In the genomic region with DNA sequence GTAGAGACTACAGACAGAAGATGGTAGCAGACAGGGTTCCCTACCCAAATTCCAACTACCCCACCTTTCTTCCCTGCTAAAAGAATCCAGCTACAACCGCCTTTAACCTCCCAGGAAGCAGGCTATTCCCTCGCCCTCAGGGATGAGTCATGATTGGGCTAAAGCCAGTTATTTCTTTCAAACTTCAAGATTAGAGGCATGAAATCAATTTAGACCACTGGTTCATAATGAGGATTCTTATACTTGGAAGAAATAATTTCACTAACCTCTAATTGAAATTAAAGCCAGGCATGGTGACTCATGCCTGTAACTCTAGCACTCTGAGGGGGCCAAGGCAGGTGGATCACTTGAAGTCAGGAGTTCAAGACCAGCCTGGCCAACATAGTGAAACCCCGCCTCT, we compare ENCODE assay signal across 11 cellular contexts. TPM values are rescaled to one million over a fixed set of nuclear protein-coding genes. Genes with fewer than 3 reads are reported as not detected.
A peak's percentile ranks its signal among the peaks of the same experiment; 100 is the strongest.
DNase-seq lines count a peak whose midpoint lies in the region; ATAC-seq, FAIRE-seq and TF ChIP-seq lines count a peak whose summit lies in the region.
"Had no signal": no experiment of that assay in that cellular context is flagged by ENCODE, and none has a peak within 500 bp of the region (broad histone marks: within the 10 kb centered on the region; RNA-seq: fewer than 3 reads in every experiment).

No MANE protein-coding gene starts in this region.

- H3K9me1 ChIP-seq in IMR-90 (ENCODE audit: insufficient read depth, low read length): peaks cover 5% of the 10 kb centered on the region; the same call in 1 of the 2 replicates

- H3K9me3 Mint-ChIP-seq in CD8-positive, alpha-beta T cell: no peaks in the 10 kb centered on the region
- H3K9me3 Mint-ChIP-seq: neural crest cell had no signal

- no peak overlapping the region for H3K23ac ChIP-seq in IMR-90 (ENCODE audit: low read depth, low read length)

- H3K79me1 ChIP-seq in IMR-90 (ENCODE audit: low read depth in 1 of 2, low read length in 2 of 2): peaks cover 4 to 65% of the 10 kb centered on the region in 2 experiments

- no peaks in the 10 kb centered on the region for H3K27me3 Mint-ChIP-seq in CD8-positive, alpha-beta T cell (ENCODE audit: low read depth)

- no peaks in the 10 kb centered on the region for H3K9me3 ChIP-seq in CD8-positive, alpha-beta T cell (ENCODE audit: low read length)
- H3K9me3 ChIP-seq in IMR-90 (ENCODE audit: control insufficient read depth, insufficient read depth, low read length) (no peaks in the 10 kb centered on the region), smooth muscle cell (replicated peaks; ENCODE audit: low read depth) (no peaks in the 10 kb centered on the region)
- H3K9me3 ChIP-seq: uterus had no signal

- H3K36me3 ChIP-seq in CD8-positive, alpha-beta T cell (ENCODE audit: insufficient read depth, low read length): no peaks in the 10 kb centered on the region
- H3K36me3 ChIP-seq in IMR-90 (ENCODE audit: control insufficient read depth, insufficient read depth, low read length): peaks cover 21% of the 10 kb centered on the region
- peaks cover 2% of the 10 kb centered on the region for H3K36me3 ChIP-seq in bronchial epithelial cell (ENCODE audit: control insufficient read depth, insufficient read depth, low read length)
- H3K36me3 ChIP-seq in smooth muscle cell (ENCODE audit: low read depth): peaks cover 3% of the 10 kb centered on the region
- H3K36me3 ChIP-seq: uterus had no signal

- H2AK5ac ChIP-seq in IMR-90 (ENCODE audit: low read depth, low read length): no peak overlapping the region; the same call in 1 of the 2 replicates

- no peaks in the 10 kb centered on the region for H3K27me3 ChIP-seq in CD8-positive, alpha-beta T cell (ENCODE audit: insufficient read depth, low read length)
- H3K27me3 ChIP-seq in IMR-90 (ENCODE audit: control insufficient read depth, insufficient read depth, low read length): no peaks in the 10 kb centered on the region
- H3K27me3 ChIP-seq in bronchial epithelial cell (ENCODE audit: control insufficient read depth, insufficient read depth, low read length): no peaks in the 10 kb centered on the region
- H3K27me3 ChIP-seq in smooth muscle cell (ENCODE audit: low read depth): no peaks in the 10 kb centered on the region
- H3K27me3 ChIP-seq: uterus had no signal

- no peak overlapping the region for H3K4me3 Mint-ChIP-seq in CD8-positive, alpha-beta T cell
- H3K4me3 Mint-ChIP-seq: neural crest cell had no signal

- no TSS peak for BruUV-seq in IMR-90 (replicated peaks; lab: Mats Ljungman, UMichigan)

- no peak overlapping the region for H3K56ac ChIP-seq in IMR-90 (ENCODE audit: extremely low read depth, insufficient read depth, low read length)

- in situ Hi-C loops in IMR-90 (cut with MboI; ENCODE audit: low sequenced_read_pairs): no loop called here

- H3K4me2 ChIP-seq in IMR-90 (ENCODE audit: low read depth, low read length) (no peak overlapping the region), smooth muscle cell (no peak overlapping the region)

- CTCF ChIA-PET in CD8-positive, alpha-beta T cell (lab: Charles Lee): interaction anchor here (1.2 kb wide), 1 partner anchor 10 kb away, joined by 4 read pairs; no protein-coding TSS in a partner anchor
- CTCF ChIA-PET in IMR-90 (lab: Yijun Ruan, JAX): no interaction called here

- H4K8ac ChIP-seq in IMR-90 (ENCODE audit: low read depth in 2 of 2, low read length in 2 of 2): no peak overlapping the region

- H3K79me2 ChIP-seq in smooth muscle cell (ENCODE audit: low read depth): peaks cover 99% of the 10 kb centered on the region

- dilution Hi-C loops in IMR-90 (cut with HindIII; ENCODE audit: low sequenced_read_pairs, unreplicated experiment): no loop called here

- FAIRE-seq in bronchial epithelial cell (lab: Jason Lieb, UNC): no peak

- DNase-seq in CD8-positive, alpha-beta T cell: no peak
- DNase-seq in IMR-90: peak; percentile 73
- peak; percentile 68 for DNase-seq in bronchial epithelial cell (ENCODE audit: low read depth)
- no peak for DNase-seq in left colon
- DNase-seq in smooth muscle cell (lab: John Stamatoyannopoulos, UW; ENCODE audit: unreplicated experiment): no peak
- no peak for DNase-seq in COR-L47 (lab: John Stamatoyannopoulos, UW)
- no peak for DNase-seq in stimulated activated CD8-positive, alpha-beta memory T cell treated with anti-CD3 and anti-CD28 coated beads, Interleukin-4, amount 100 ng/mL, for 48 hours
- DNase-seq: DND-41, uterus had no signal

- no peak overlapping the region for H3K4ac ChIP-seq in IMR-90 (ENCODE audit: low read depth, low read length)

- WGBS in IMR-90 (ENCODE audit: extremely low coverage in 2 of 2, insufficient read length in 1 of 2), 2 experiments: 88% methylated on average over 1 of the region's 3 CpGs; no CpG with 5 or more reads in 1 of the 2 experiments
- 44% methylated on average over 3 of the region's 3 CpGs for WGBS in smooth muscle cell (ENCODE audit: low lambda C conversion rate)

- peaks cover 82% of the 10 kb centered on the region for H4K20me1 ChIP-seq in IMR-90 (ENCODE audit: insufficient read depth, low read length)
- peaks cover 100% of the 10 kb centered on the region for H4K20me1 ChIP-seq in smooth muscle cell (ENCODE audit: low read depth)

- TF ChIP-seq POLR2A in IMR-90 (IDR thresholded peaks at IDR 0.05; ENCODE audit: low read depth, low read length): no peak

- peaks cover 40% of the 10 kb centered on the region for H3K36me3 Mint-ChIP-seq in CD8-positive, alpha-beta T cell

- ATAC-seq in CD8-positive, alpha-beta T cell: no peak
- ATAC-seq in IMR-90 (ENCODE audit: low read depth): peak; percentile 70
- ATAC-seq in left colon: peak; percentile 59
- no peak for ATAC-seq in GM21528 (IDR thresholded peaks at IDR 0.05; ENCODE audit: low FRiP score, unreplicated experiment)

- no peak for TF ChIP-seq RAD21 in IMR-90 (IDR thresholded peaks at IDR 0.05; ENCODE audit: low read length)

- no peak overlapping the region for H3K9ac ChIP-seq in IMR-90 (ENCODE audit: low read depth, low read length)
- no peak overlapping the region for H3K9ac ChIP-seq in smooth muscle cell (ENCODE audit: low read depth)

- no peak overlapping the region for H3K4me3 ChIP-seq in CD8-positive, alpha-beta T cell (ENCODE audit: low read depth, low read length)
- H3K4me3 ChIP-seq in IMR-90 (ENCODE audit: insufficient read depth, low read depth, low read length): no peak overlapping the region
- no peak overlapping the region for H3K4me3 ChIP-seq in bronchial epithelial cell (ENCODE audit: low read depth, low read length)
- H3K4me3 ChIP-seq in smooth muscle cell: no peak overlapping the region
- H3K4me3 ChIP-seq: uterus had no signal

- H3K27ac Mint-ChIP-seq in CD8-positive, alpha-beta T cell: peak overlapping the region; percentile 49

- peaks cover 67% of the 10 kb centered on the region for H3K4me1 Mint-ChIP-seq in CD8-positive, alpha-beta T cell (ENCODE audit: low read depth)

- H3K27ac ChIP-seq in CD8-positive, alpha-beta T cell (ENCODE audit: low read depth, low read length): no peak overlapping the region
- no peak overlapping the region for H3K27ac ChIP-seq in IMR-90 (ENCODE audit: insufficient read depth, low read length)
- H3K27ac ChIP-seq in smooth muscle cell (ENCODE audit: low read depth): no peak overlapping the region
- H3K27ac ChIP-seq: uterus had no signal

- H3K18ac ChIP-seq in IMR-90 (ENCODE audit: low read depth, low read length): no peak overlapping the region

- H3K14ac ChIP-seq in IMR-90 (replicated peaks; ENCODE audit: low read depth, low read length): no peak overlapping the region

- POLR2A ChIA-PET in CD8-positive, alpha-beta T cell (lab: Charles Lee): interaction anchor here (0.7 kb wide), 1 partner anchor 34 kb away, joined by 5 read pairs; no protein-coding TSS in a partner anchor
- POLR2A ChIA-PET in IMR-90 (lab: Charles Lee; ENCODE audit: unreplicated experiment): no interaction called here

- no peak for TF ChIP-seq CTCF in CD8-positive, alpha-beta T cell (IDR thresholded peaks at IDR 0.05)
- no peak for TF ChIP-seq CTCF in IMR-90 (conservative IDR thresholded peaks at IDR 0.05; ENCODE audit: low read depth, low read length)
- TF ChIP-seq CTCF in bronchial epithelial cell (IDR thresholded peaks at IDR 0.05; ENCODE audit: insufficient read depth, low read length, severe bottlenecking): no peak
- TF ChIP-seq CTCF in smooth muscle cell (IDR thresholded peaks at IDR 0.05; ENCODE audit: borderline replicate concordance, insufficient read depth, poor library complexity, severe bottlenecking): no peak

- no peak overlapping the region for H2BK15ac ChIP-seq in IMR-90 (ENCODE audit: low read depth, low read length)

- H3K4me1 ChIP-seq in CD8-positive, alpha-beta T cell (ENCODE audit: insufficient read depth, low read length): peaks cover 27% of the 10 kb centered on the region
- no peaks in the 10 kb centered on the region; the same call in 1 of the 2 replicates for H3K4me1 ChIP-seq in IMR-90 (ENCODE audit: control insufficient read depth, insufficient read depth, low read length)
- no peaks in the 10 kb centered on the region for H3K4me1 ChIP-seq in smooth muscle cell (ENCODE audit: low read depth)
- H3K4me1 ChIP-seq: uterus had no signal

- H3F3A ChIP-seq in smooth muscle cell (ENCODE audit: low read depth): no peaks in the 10 kb centered on the region

- H2AFZ ChIP-seq in IMR-90 (replicated peaks; ENCODE audit: low read length, poor library complexity) (no peak overlapping the region), smooth muscle cell (ENCODE audit: low read depth) (no peak overlapping the region)

- H2BK120ac ChIP-seq in IMR-90 (ENCODE audit: low read depth, low read length): no peak overlapping the region

- H2BK5ac ChIP-seq in IMR-90 (ENCODE audit: low read depth, low read length, poor library complexity, severe bottlenecking): peak overlapping the region; percentile 29

- H4K91ac ChIP-seq in IMR-90 (ENCODE audit: insufficient read depth, low read depth, low read length): no peak overlapping the region

- H4K5ac ChIP-seq in IMR-90 (ENCODE audit: low read depth, low read length): no peak overlapping the region

- H2AK9ac ChIP-seq in IMR-90 (replicated peaks; ENCODE audit: low read depth, low read length, poor library complexity): no peak overlapping the region

- intact Hi-C loops in CD8-positive, alpha-beta T cell (cut with DNase I, micrococcal nuclease): no loop called here
- intact Hi-C loops in IMR-90 (cut with micrococcal nuclease) (no loop called here), left colon (cut with DNase I, micrococcal nuclease) (no loop called here)

- no peak overlapping the region for H2BK20ac ChIP-seq in IMR-90 (ENCODE audit: low read depth, low read length)

RNA-seq across cellular contexts. Expression of gene TRIP12, which starts 20.0 kb away (rescaled TPM):
- 100 to 1,000 TPM; 156 to 167 TPM for total RNA-seq in CD8-positive, alpha-beta T cell
- 209 and 315 TPM in 2 replicates for total RNA-seq in IMR-90 (2012; rRNA removed)
- 42.1 and 51.6 TPM in 2 replicates for polyA plus RNA-seq in IMR-90 (2012; rRNA removed)
- polyA plus RNA-seq in IMR-90 (2012; cell fraction: cytosol; rRNA removed): 7.7 and 12.0 TPM in 2 replicates
- 12.0 and 98.0 TPM in 2 replicates for polyA plus RNA-seq in IMR-90 (2012; cell fraction: nucleus; rRNA removed; ENCODE audit: low replicate concordance)
- total RNA-seq in bronchial epithelial cell: 170 and 326 TPM in 2 replicates
- total RNA-seq in left colon: 100 to 1,000 TPM; 183 to 188 TPM
- 103 and 149 TPM in 2 replicates for total RNA-seq in smooth muscle cell
- polyA plus RNA-seq in smooth muscle cell: 30.2 and 45.5 TPM in 2 replicates

RNA-seq across cellular contexts. Expression of gene FBXO36, which starts 20.5 kb away (rescaled TPM):
- 1 to 10 TPM; 1.0 TPM for total RNA-seq in CD8-positive, alpha-beta T cell
- total RNA-seq in IMR-90 (2012; rRNA removed) (2.2 TPM in 2 replicates), bronchial epithelial cell (3.4 and 4.2 TPM in 2 replicates), left colon (1 to 10 TPM; 1.6 to 2.3 TPM), smooth muscle cell (8.8 and 13.8 TPM in 2 replicates)
- polyA plus RNA-seq in IMR-90 (2012; rRNA removed) (1.2 and 1.3 TPM in 2 replicates), smooth muscle cell (5.4 and 9.3 TPM in 2 replicates)
- 0.52 and 0.54 TPM in 2 replicates for polyA plus RNA-seq in IMR-90 (2012; cell fraction: cytosol; rRNA removed)
- 0.34 and 1.3 TPM in 2 replicates for polyA plus RNA-seq in IMR-90 (2012; cell fraction: nucleus; rRNA removed; ENCODE audit: low replicate concordance)

Comparison
In these comparisons a context has a peak if more than half of its experiments do, and no peak if none do; other contexts are left out.
1. ATAC-seq: peak in IMR-90 (single experiment) and left colon (single experiment); none in CD8-positive, alpha-beta T cell (single experiment) and GM21528 (single experiment).
2. DNase-seq: peak in IMR-90 (single experiment) and bronchial epithelial cell (single experiment); none in CD8-positive, alpha-beta T cell (0 of 7), left colon (0 of 2), smooth muscle cell (single experiment), COR-L47 (single experiment) and stimulated activated CD8-positive, alpha-beta memory T cell treated with anti-CD3 and anti-CD28 coated beads, Interleukin-4, amount 100 ng/mL, for 48 hours (single experiment).